Comparison of ENCODE assay signal across 8 cellular contexts in genomic region chr17:27333410-27333980, GRCh38. TPM values are rescaled to one million over a fixed set of nuclear protein-coding genes. Genes with fewer than 3 reads are reported as not detected.
DNase-seq lines count a peak whose midpoint lies in the region; ATAC-seq and TF ChIP-seq lines count a peak whose summit lies in the region.

No MANE protein-coding gene starts in this region.

- peak overlapping the region; percentile 46 for H3K4me3 ChIP-seq in BE2C (ENCODE audit: low read depth, low read length)
- peak overlapping the region; percentile 62 for H3K4me3 ChIP-seq in OCI-LY1 (ENCODE audit: low read depth, low read length, poor library complexity, severe bottlenecking)

- H3K36me3 ChIP-seq in BE2C (no peaks in the 10 kb centered on the region), OCI-LY1 (ENCODE audit: insufficient read depth, low read length) (no peaks in the 10 kb centered on the region)

- H3K27me3 Mint-ChIP-seq in central memory CD8-positive, alpha-beta T cell = no peaks in the 10 kb centered on the region
- no peaks in the 10 kb centered on the region for H3K27me3 Mint-ChIP-seq in naive B cell

- TF ChIP-seq CTCF in BE2C (IDR thresholded peaks at IDR 0.05; ENCODE audit: low read depth, low read length) (no peak), OCI-LY1 (IDR thresholded peaks at IDR 0.05; ENCODE audit: low read length) (no peak)

- H3K27me3 ChIP-seq in BE2C (no peaks in the 10 kb centered on the region), OCI-LY1 (ENCODE audit: insufficient read depth, low read length) (no peaks in the 10 kb centered on the region)

- H3K9me2 ChIP-seq in OCI-LY1 (ENCODE audit: low read depth, low read length) = no peaks in the 10 kb centered on the region

- peak overlapping the region; percentile 80 for H3K4me2 ChIP-seq in OCI-LY1 (ENCODE audit: low read length)

- no peaks in the 10 kb centered on the region for H3K79me2 ChIP-seq in OCI-LY1 (ENCODE audit: insufficient read depth, low read length)

- ATAC-seq in central memory CD8-positive, alpha-beta T cell (replicated peaks; ENCODE audit: extremely low read depth, poor library complexity, severe bottlenecking) = no peak
- ATAC-seq in naive B cell (ENCODE audit: low read depth in 2 of 2) = no peak
- ATAC-seq in GM19455 (IDR thresholded peaks at IDR 0.05; ENCODE audit: unreplicated experiment) = no peak
- ATAC-seq in GM19463 (IDR thresholded peaks at IDR 0.05; ENCODE audit: unreplicated experiment) = no peak

- H3K9ac ChIP-seq in OCI-LY1 (ENCODE audit: low read length) = peak overlapping the region; percentile 67

- H3K27ac ChIP-seq in OCI-LY1 (ENCODE audit: low read depth, low read length, poor library complexity, severe bottlenecking) = peak overlapping the region; percentile 83

- peaks cover 2% of the 10 kb centered on the region for H3K36me3 Mint-ChIP-seq in central memory CD8-positive, alpha-beta T cell (ENCODE audit: insufficient read depth)
- H3K36me3 Mint-ChIP-seq in naive B cell = no peaks in the 10 kb centered on the region

- DNase-seq in BE2C = no peak
- DNase-seq in central memory CD8-positive, alpha-beta T cell (ENCODE audit: low spot score in 2 of 2) = no peak
- DNase-seq in naive B cell = no peak
- DNase-seq in iPS-NIHi11 (ENCODE audit: low spot score) = no peak
- no peak for DNase-seq in dermis blood vessel endothelial cell

- H2AFZ ChIP-seq in OCI-LY1 (ENCODE audit: low read length) = no peak overlapping the region

- no peaks in the 10 kb centered on the region for H3K9me3 Mint-ChIP-seq in central memory CD8-positive, alpha-beta T cell
- no peaks in the 10 kb centered on the region for H3K9me3 Mint-ChIP-seq in naive B cell

- peak overlapping the region; percentile 88 for H3K27ac Mint-ChIP-seq in central memory CD8-positive, alpha-beta T cell (ENCODE audit: low read depth)
- peak overlapping the region in 5 of 6 donors; percentile 35 to 88 (median 75) for H3K27ac Mint-ChIP-seq in naive B cell

- H3K4me1 ChIP-seq in BE2C = peaks cover 4% of the 10 kb centered on the region; the same call in 1 of the 2 replicates
- H3K4me1 ChIP-seq in OCI-LY1 (ENCODE audit: insufficient read depth, low read length, severe bottlenecking) = peaks cover 58% of the 10 kb centered on the region

- peak overlapping the region; percentile 75 for H3K4me3 Mint-ChIP-seq in central memory CD8-positive, alpha-beta T cell
- peak overlapping the region; percentile 77 to 89 (median 84) for H3K4me3 Mint-ChIP-seq in naive B cell

- H3K9me3 ChIP-seq in BE2C (no peaks in the 10 kb centered on the region), OCI-LY1 (ENCODE audit: low read length) (no peaks in the 10 kb centered on the region)

- no peaks in the 10 kb centered on the region for H3F3A ChIP-seq in OCI-LY1 (ENCODE audit: insufficient read depth, low read length)

- peaks cover 23% of the 10 kb centered on the region for H3K4me1 Mint-ChIP-seq in central memory CD8-positive, alpha-beta T cell
- H3K4me1 Mint-ChIP-seq in naive B cell = peaks cover 22 to 26% (median 23%) of the 10 kb centered on the region in 3 donors

- H4K20me1 ChIP-seq in OCI-LY1 (ENCODE audit: insufficient read depth, low read length) = no peaks in the 10 kb centered on the region

RNA-seq across cellular contexts. Expression of gene WSB1, which starts 39.6 kb away (rescaled TPM):
- 12.0 TPM for polyA plus RNA-seq in BE2C (2012; ENCODE audit: insufficient read depth, insufficient read length, low read depth)
- 100 to 1,000 TPM; 188 to 342 (median 263) TPM for polyA plus RNA-seq in naive B cell (ENCODE audit: low read depth in 6 of 6)
- total RNA-seq in dermis blood vessel endothelial cell = 783 and 844 TPM in 2 replicates
